ENCODE assay signal across 16 cellular contexts in the genomic region with DNA sequence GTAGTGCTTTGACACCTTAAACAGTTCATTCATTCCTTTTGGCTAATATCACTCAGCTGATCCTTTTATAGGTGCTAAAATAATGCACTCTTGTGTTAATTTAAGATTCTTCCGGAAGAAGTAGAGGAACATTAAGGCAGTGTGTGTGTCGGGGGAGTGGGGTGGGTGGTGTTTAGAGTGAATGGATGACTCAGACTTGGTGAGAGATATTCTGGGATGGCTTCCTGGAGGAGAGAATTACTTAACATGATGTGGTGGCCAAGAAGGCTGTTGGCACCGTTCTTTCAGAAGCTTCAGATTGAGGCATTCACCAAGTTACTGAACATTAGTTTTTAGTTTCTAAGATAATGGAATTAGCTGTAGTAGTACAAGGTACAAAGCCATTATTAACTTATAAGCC.
DNase-seq lines count a peak whose midpoint lies in the region; ATAC-seq, FAIRE-seq and TF ChIP-seq lines count a peak whose summit lies in the region.
"Had no signal": no experiment of that assay in that cellular context is flagged by ENCODE, and none has a peak within 500 bp of the region (broad histone marks: within the 10 kb centered on the region; RNA-seq: fewer than 3 reads in every experiment).

No MANE protein-coding gene starts in this region.

- FAIRE-seq in GM12891 (lab: Jason Lieb, UNC), result no peak

- no peaks in the 10 kb centered on the region for H3K36me3 Mint-ChIP-seq in Calu3 (ENCODE audit: insufficient read depth, unreplicated experiment)
- H3K36me3 Mint-ChIP-seq: CD8-positive, alpha-beta memory T cell had no signal

- WGBS in psoas muscle, 3 donors, result 33 to 62% (median 39%) methylated on average over 3 of the region's 3 CpGs

- DNase-seq in Calu3 (peak; percentile 16), NCI-H69 (lab: John Stamatoyannopoulos, UW) (peak; percentile 16), fibroblast of lung (ENCODE audit: low read depth in 2 of 2) (peak; percentile 76 to 87), psoas muscle (no peak), 8988T (no peak), NCI-H187 treated with DMSO at 0.1 percent for 48 hours (lab: John Stamatoyannopoulos, UW) (no peak), GM12891 (ENCODE audit: insufficient read length, low spot score) (no peak), germinal center (ENCODE audit: low spot score) (no peak)
- DNase-seq: activated T-cell treated with anti-CD3 and anti-CD28 coated beads, Interleukin-2, amount 50 U/mL, for 24 hours; CD8-positive, alpha-beta memory T cell; NCI-H187; spleen; stimulated activated CD8-positive, alpha-beta memory T cell treated with anti-CD3 and anti-CD28 coated beads, Interleukin-4, amount 100 ng/mL, for 48 hours had no signal

- ATAC-seq in psoas muscle, result peak in 3 of 4 donors; percentile 79 to 91 (median 87)

- H3K27me3 ChIP-seq in fibroblast of lung (ENCODE audit: control insufficient read depth, insufficient read depth, low read length) (no peaks in the 10 kb centered on the region), psoas muscle (ENCODE audit: insufficient read depth in 3 of 3, low read length in 2 of 3) (no peaks in the 10 kb centered on the region)

- H3K36me3 ChIP-seq in fibroblast of lung (ENCODE audit: control insufficient read depth, insufficient read depth, low read length) (no peaks in the 10 kb centered on the region), psoas muscle (ENCODE audit: insufficient read depth in 1 of 2, low read depth in 1 of 2) (no peaks in the 10 kb centered on the region)
- H3K36me3 ChIP-seq: spleen had no signal

- H3K27ac ChIP-seq in fibroblast of lung (ENCODE audit: insufficient read depth, low read length) (no peak overlapping the region), psoas muscle (no peak overlapping the region)
- H3K27ac ChIP-seq: HL-60, spleen, VCaP had no signal

- H3K4me1 ChIP-seq in fibroblast of lung (ENCODE audit: control insufficient read depth, extremely low read depth, insufficient read depth, low read length) (peaks cover 33% of the 10 kb centered on the region), psoas muscle (peaks cover 19% of the 10 kb centered on the region)

- TF ChIP-seq CTCF in Calu3 (IDR thresholded peaks at IDR 0.05; ENCODE audit: unreplicated experiment) (no peak), fibroblast of lung (conservative IDR thresholded peaks at IDR 0.05 in 1 of 2, IDR thresholded peaks at IDR 0.05 in 1 of 2; ENCODE audit: low read depth in 1 of 2, low read length in 2 of 2) (no peak), psoas muscle (IDR thresholded peaks at IDR 0.05) (no peak)

- no TSS peak for BruUV-seq in Calu3 (replicated peaks; lab: Mats Ljungman, UMichigan)

- intact Hi-C loops in Calu3 (cut with micrococcal nuclease; ENCODE audit: unreplicated experiment) (no loop called here), psoas muscle (cut with DNase I) (no loop called here)

- H3K4me3 Mint-ChIP-seq in Calu3 (ENCODE audit: low read depth, unreplicated experiment), result no peak overlapping the region
- H3K4me3 Mint-ChIP-seq: activated T-cell treated with anti-CD3 and anti-CD28 coated beads, Interleukin-2, amount 50 U/mL, for 24 hours; central memory CD8-positive, alpha-beta T cell had no signal

- H2AFZ ChIP-seq in fibroblast of lung (ENCODE audit: low read length), result no peak overlapping the region

- H4K20me1 ChIP-seq in fibroblast of lung (ENCODE audit: control insufficient read depth, extremely low read depth, insufficient read depth, low read length), result no peaks in the 10 kb centered on the region

- H3K9me3 ChIP-seq in fibroblast of lung (ENCODE audit: control insufficient read depth, insufficient read depth, low read depth, low read length) (no peaks in the 10 kb centered on the region), psoas muscle (no peaks in the 10 kb centered on the region)
- H3K9me3 ChIP-seq: spleen had no signal

- H3K79me2 ChIP-seq in fibroblast of lung (ENCODE audit: control insufficient read depth, insufficient read depth, low read length), result no peaks in the 10 kb centered on the region

- no peak for TF ChIP-seq POLR2A in GM12891 (IDR thresholded peaks at IDR 0.05; ENCODE audit: low read depth, low read length)

- H3K4me2 ChIP-seq in fibroblast of lung (ENCODE audit: extremely low read depth, insufficient read depth, low read length), result no peak overlapping the region

- CTCF ChIA-PET in Calu3 (lab: Charles Lee), result interaction anchor here (0.7 kb wide), 1 partner anchor 10 kb away, joined by 3 read pairs; no protein-coding TSS in a partner anchor

- no peak overlapping the region for H3K27ac Mint-ChIP-seq in Calu3 (ENCODE audit: unreplicated experiment)
- H3K27ac Mint-ChIP-seq: activated T-cell treated with anti-CD3 and anti-CD28 coated beads, Interleukin-2, amount 50 U/mL, for 24 hours had no signal

- H3K27me3 Mint-ChIP-seq in Calu3 (ENCODE audit: unreplicated experiment), result peaks cover 64% of the 10 kb centered on the region

- no peak overlapping the region for H3K4me3 ChIP-seq in fibroblast of lung (replicated peaks in 1 of 4; ENCODE audit: control extremely low read depth in 1 of 4, insufficient read depth in 1 of 4, low read depth in 3 of 4, low read length in 4 of 4)
- H3K4me3 ChIP-seq in psoas muscle, result no peak overlapping the region
- H3K4me3 ChIP-seq: spleen had no signal

- no peak overlapping the region for H3K9ac ChIP-seq in fibroblast of lung (ENCODE audit: insufficient read depth, low read length)

- no peaks in the 10 kb centered on the region for H3K9me3 Mint-ChIP-seq in Calu3 (ENCODE audit: low read depth, unreplicated experiment)
- H3K9me3 Mint-ChIP-seq: activated T-cell treated with anti-CD3 and anti-CD28 coated beads, Interleukin-2, amount 50 U/mL, for 24 hours; central memory CD8-positive, alpha-beta T cell had no signal

- no peaks in the 10 kb centered on the region for H3K4me1 Mint-ChIP-seq in Calu3 (ENCODE audit: low read depth, unreplicated experiment)
- H3K4me1 Mint-ChIP-seq: CD8-positive, alpha-beta memory T cell; central memory CD8-positive, alpha-beta T cell had no signal

TF ChIP-seq in GM12891, 5 proteins besides CTCF, POLR2A, EP300 and RAD21:
- TF ChIP-seq PAX5 (IDR thresholded peaks at IDR 0.05; ENCODE audit: insufficient read depth, low read length, severe bottlenecking) (no peak), POU2F2 (IDR thresholded peaks at IDR 0.05; ENCODE audit: low read depth, low read length) (no peak), TAF1 (IDR thresholded peaks at IDR 0.05; ENCODE audit: low read depth, low read length) (no peak), POLR2AphosphoS5 (IDR thresholded peaks at IDR 0.05; ENCODE audit: low read depth, low read length) (no peak), SPI1 (IDR thresholded peaks at IDR 0.05; ENCODE audit: low read depth, low read length) (no peak)

Comparison
In these comparisons a context has a peak if more than half of its experiments do, and no peak if none do; other contexts are left out.
1. DNase-seq: peak in Calu3 (single experiment), NCI-H69 (single experiment) and fibroblast of lung (2 of 2); none in psoas muscle (0 of 2), 8988T (single experiment), NCI-H187 treated with DMSO at 0.1 percent for 48 hours (single experiment), GM12891 (single experiment) and germinal center (single experiment).